ENCODE assay signal across 9 cellular contexts in genomic region chr6:30572078-30572605, GRCh38. TPM values are rescaled to one million over a fixed set of nuclear protein-coding genes. Genes with fewer than 3 reads are reported as not detected.
DNase-seq lines count a peak whose midpoint lies in the region; ATAC-seq and TF ChIP-seq lines count a peak whose summit lies in the region.
"Had no signal": no experiment of that assay in that cellular context is flagged by ENCODE, and none has a peak within 500 bp of the region (broad histone marks: within the 10 kb centered on the region; RNA-seq: fewer than 3 reads in every experiment).

No MANE protein-coding gene starts in this region.

- H3K9me3 ChIP-seq in muscle layer of colon (ENCODE audit: low read length): no peaks in the 10 kb centered on the region

- CTCF ChIA-PET in AG04449 (lab: Yijun Ruan, JAX): interaction anchor here (0.6 kb wide), 1 partner anchor 89 kb away, joined by 3 read pairs; no protein-coding TSS in a partner anchor

- H3K36me3 ChIP-seq in muscle layer of colon (ENCODE audit: insufficient read depth, low read length): peaks cover 13% of the 10 kb centered on the region

- POLR2A ChIA-PET in AG04449 (lab: Yijun Ruan, JAX): no interaction called here

- no peaks in the 10 kb centered on the region for H3K27me3 ChIP-seq in muscle layer of colon (ENCODE audit: control insufficient read depth in 1 of 2, insufficient read depth in 2 of 2, low read length in 2 of 2)

- no peak for DNase-seq in AG04449 (ENCODE audit: low read depth, low spot score)
- DNase-seq in Jurkat, Clone E6-1 (ENCODE audit: low read depth, low spot score): no peak
- no peak for DNase-seq in activated CD8-positive, alpha-beta memory T cell treated with anti-CD3 and anti-CD28 coated beads, Interleukin-2, amount 50 U/mL, for 48 hours
- DNase-seq: effector CD4-positive, alpha-beta T cell had no signal

- peaks cover 41% of the 10 kb centered on the region for H3K4me1 ChIP-seq in muscle layer of colon (ENCODE audit: insufficient read depth, low read length)

- H3K4me3 ChIP-seq in AG04449 (ENCODE audit: low read depth, low read length): peak overlapping the region; percentile 98
- peak overlapping the region; percentile 97 for H3K4me3 ChIP-seq in Jurkat, Clone E6-1 (ENCODE audit: low read length)
- H3K4me3 ChIP-seq in muscle layer of colon (ENCODE audit: low read depth in 1 of 2, low read length in 2 of 2): peak overlapping the region; percentile 47 to 85

- peak overlapping the region; percentile 81 for H3K9ac ChIP-seq in muscle layer of colon (ENCODE audit: low read length)

- ATAC-seq in GM21526 (IDR thresholded peaks at IDR 0.05; ENCODE audit: low FRiP score, unreplicated experiment) (no peak), HG03095 (IDR thresholded peaks at IDR 0.05; ENCODE audit: unreplicated experiment) (no peak), HG03025 (IDR thresholded peaks at IDR 0.05; ENCODE audit: low FRiP score, unreplicated experiment) (no peak)

- H3K27ac ChIP-seq in cingulate gyrus (ENCODE audit: low read depth, low read length) (peak overlapping the region; percentile 56), muscle layer of colon (ENCODE audit: low read depth, low read length) (peak overlapping the region; percentile 92)

- no peak for TF ChIP-seq CTCF in AG04449 (IDR thresholded peaks at IDR 0.05; ENCODE audit: insufficient read depth, low read length, missing control alignments)

RNA-seq across cellular contexts. Expression of gene ABCF1, which starts 0.9 kb away (rescaled TPM):
- 71.5 TPM for polyA plus RNA-seq in Jurkat, Clone E6-1 (2012; ENCODE audit: insufficient read depth, insufficient read length)

RNA-seq across cellular contexts. Expression of gene PRR3, which starts 15.0 kb away (rescaled TPM):
- polyA plus RNA-seq in Jurkat, Clone E6-1 (2012; ENCODE audit: insufficient read depth, insufficient read length): 32.5 TPM

RNA-seq across cellular contexts. Expression of gene GNL1, which starts 15.9 kb away (rescaled TPM):
- polyA plus RNA-seq in Jurkat, Clone E6-1 (2012; ENCODE audit: insufficient read depth, insufficient read length): 93.8 TPM

RNA-seq across cellular contexts. Expression of gene PPP1R10, which starts 44.9 kb away (rescaled TPM):
- 29.9 TPM for polyA plus RNA-seq in Jurkat, Clone E6-1 (2012; ENCODE audit: insufficient read depth, insufficient read length)

RNA-seq across cellular contexts. Expression of gene MRPS18B, which starts 45.5 kb away (rescaled TPM):
- polyA plus RNA-seq in Jurkat, Clone E6-1 (2012; ENCODE audit: insufficient read depth, insufficient read length): 101 TPM
